18 cellular contexts compared by ENCODE assay signal in the genomic region with DNA sequence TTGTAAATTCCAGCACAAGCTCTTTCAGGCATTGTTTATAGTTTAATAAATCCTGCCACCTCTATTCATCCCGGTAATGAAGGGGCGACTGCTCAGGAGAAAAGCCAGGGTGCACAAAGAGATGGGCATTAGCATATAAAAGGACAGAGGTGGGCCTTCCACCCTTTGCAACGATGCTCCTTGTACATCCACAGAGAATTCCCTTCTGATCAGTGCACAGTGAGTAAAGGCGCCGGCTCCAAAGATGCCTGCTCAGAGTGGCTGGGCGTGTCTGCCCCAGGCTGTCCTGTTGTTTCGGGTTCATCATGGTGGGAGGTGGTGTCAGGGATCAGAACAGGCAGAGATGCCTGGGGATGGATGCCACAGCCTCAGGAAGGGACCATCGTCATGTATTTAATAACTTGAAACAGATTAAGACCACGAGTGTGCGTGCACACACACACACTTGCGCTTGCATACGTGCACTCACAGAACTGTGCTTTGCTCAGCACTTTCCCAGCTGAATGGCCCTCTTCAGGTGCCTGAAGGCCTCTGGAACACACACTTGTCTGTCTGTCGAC.
DNase-seq lines count a peak whose midpoint lies in the region; ATAC-seq and FAIRE-seq lines count a peak whose summit lies in the region.
"Had no signal": no experiment of that assay in that cellular context is flagged by ENCODE, and none has a peak within 500 bp of the region (broad histone marks: within the 10 kb centered on the region; RNA-seq: fewer than 3 reads in every experiment).

No MANE protein-coding gene starts in this region.

- intact Hi-C loops in sciatic nerve (cut with DNase I): no loop called here

- H3K27me3 Mint-ChIP-seq in activated naive CD8-positive, alpha-beta T cell treated with anti-CD3 and anti-CD28 coated beads, Interleukin-2, amount 10 ng/mL, durations not matched to agents 7 days and 5 days: no peaks in the 10 kb centered on the region
- no peaks in the 10 kb centered on the region for H3K27me3 Mint-ChIP-seq in activated naive CD8-positive, alpha-beta T cell treated with anti-CD3 and anti-CD28 coated beads for 36 hours

- ATAC-seq in activated naive CD8-positive, alpha-beta T cell treated with anti-CD3 and anti-CD28 coated beads, Interleukin-2, amount 10 ng/mL, durations not matched to agents 7 days and 5 days (ENCODE audit: low read depth): peak; percentile 10
- ATAC-seq in sciatic nerve: no peak
- no peak for ATAC-seq in HG02840 (IDR thresholded peaks at IDR 0.05; ENCODE audit: low FRiP score, unreplicated experiment)
- ATAC-seq: A549, GM23338, HepG2, SK-N-SH treated with all-trans-retinoic acid at 6 μM for 48 hours had no signal

- no peak for DNase-seq in activated naive CD8-positive, alpha-beta T cell treated with anti-CD3 and anti-CD28 coated beads, Interleukin-2, amount 10 ng/mL, durations not matched to agents 7 days and 5 days
- DNase-seq in activated naive CD8-positive, alpha-beta T cell treated with anti-CD3 and anti-CD28 coated beads for 36 hours: no peak
- DNase-seq in ELF-1 (ENCODE audit: low read depth, low spot score): peak; percentile 72
- peak; percentile 49 for DNase-seq in ecto neural progenitor cell (ENCODE audit: low spot score)
- peak; percentile 15 for DNase-seq in sciatic nerve (ENCODE audit: low spot score)
- DNase-seq in RCC 7860 (ENCODE audit: low spot score): no peak
- no peak for DNase-seq in NCI-H526 treated with DMSO at 0.1 percent for 48 hours (lab: John Stamatoyannopoulos, UW)
- DNase-seq: KG1, NCI-H1694 treated with DMSO at 0.1 percent for 48 hours, NCI-H774, RPMI8226, SIG-M5 had no signal

- peaks cover 10% of the 10 kb centered on the region for H3K4me1 Mint-ChIP-seq in activated naive CD8-positive, alpha-beta T cell treated with anti-CD3 and anti-CD28 coated beads, Interleukin-2, amount 10 ng/mL, durations not matched to agents 7 days and 5 days
- H3K4me1 Mint-ChIP-seq in activated naive CD8-positive, alpha-beta T cell treated with anti-CD3 and anti-CD28 coated beads for 36 hours: peaks cover 15% of the 10 kb centered on the region

- no peaks in the 10 kb centered on the region for H3K9me3 Mint-ChIP-seq in activated naive CD8-positive, alpha-beta T cell treated with anti-CD3 and anti-CD28 coated beads, Interleukin-2, amount 10 ng/mL, durations not matched to agents 7 days and 5 days
- no peaks in the 10 kb centered on the region for H3K9me3 Mint-ChIP-seq in activated naive CD8-positive, alpha-beta T cell treated with anti-CD3 and anti-CD28 coated beads for 36 hours
- H3K9me3 Mint-ChIP-seq: GM23338 had no signal

- H3K4me3 Mint-ChIP-seq in activated naive CD8-positive, alpha-beta T cell treated with anti-CD3 and anti-CD28 coated beads, Interleukin-2, amount 10 ng/mL, durations not matched to agents 7 days and 5 days: no peak overlapping the region
- no peak overlapping the region for H3K4me3 Mint-ChIP-seq in activated naive CD8-positive, alpha-beta T cell treated with anti-CD3 and anti-CD28 coated beads for 36 hours
- H3K4me3 Mint-ChIP-seq: GM23338 had no signal

- no peak for FAIRE-seq in RCC 7860 (lab: Jason Lieb, UNC)
- FAIRE-seq: A549, D721Med, HepG2 had no signal

- H3K27ac Mint-ChIP-seq in activated naive CD8-positive, alpha-beta T cell treated with anti-CD3 and anti-CD28 coated beads, Interleukin-2, amount 10 ng/mL, durations not matched to agents 7 days and 5 days: no peak overlapping the region
- H3K27ac Mint-ChIP-seq in activated naive CD8-positive, alpha-beta T cell treated with anti-CD3 and anti-CD28 coated beads for 36 hours: no peak overlapping the region
- H3K27ac Mint-ChIP-seq: GM23338 had no signal

- no peaks in the 10 kb centered on the region for H3K36me3 Mint-ChIP-seq in activated naive CD8-positive, alpha-beta T cell treated with anti-CD3 and anti-CD28 coated beads, Interleukin-2, amount 10 ng/mL, durations not matched to agents 7 days and 5 days
- peaks cover 10% of the 10 kb centered on the region for H3K36me3 Mint-ChIP-seq in activated naive CD8-positive, alpha-beta T cell treated with anti-CD3 and anti-CD28 coated beads for 36 hours

- POLR2A ChIA-PET in activated naive CD8-positive, alpha-beta T cell treated with anti-CD3 and anti-CD28 coated beads, Interleukin-2, amount 10 ng/mL, durations not matched to agents 7 days and 5 days (lab: Charles Lee): no interaction called here

Comparison
In these comparisons a context has a peak if more than half of its experiments do, and no peak if none do; other contexts are left out.
1. DNase-seq: peak in ELF-1 (single experiment), ecto neural progenitor cell (single experiment) and sciatic nerve (single experiment); none in activated naive CD8-positive, alpha-beta T cell treated with anti-CD3 and anti-CD28 coated beads, Interleukin-2, amount 10 ng/mL, durations not matched to agents 7 days and 5 days (single experiment), activated naive CD8-positive, alpha-beta T cell treated with anti-CD3 and anti-CD28 coated beads for 36 hours (single experiment), RCC 7860 (single experiment) and NCI-H526 treated with DMSO at 0.1 percent for 48 hours (single experiment).